8 cellular contexts compared by ENCODE assay signal in genomic region chr19:42253245-42254082, GRCh38. TPM values are rescaled to one million over a fixed set of nuclear protein-coding genes. Genes with fewer than 3 reads are reported as not detected.
DNase-seq lines count a peak whose midpoint lies in the region; ATAC-seq and TF ChIP-seq lines count a peak whose summit lies in the region.

No MANE protein-coding gene starts in this region.

- no peak for TF ChIP-seq CTCF in hepatocyte (IDR thresholded peaks at IDR 0.05; ENCODE audit: poor library complexity)

- ATAC-seq in GM18502 (IDR thresholded peaks at IDR 0.05; ENCODE audit: poor library complexity, unreplicated experiment), result peak; percentile 31
- peak; percentile 21 for ATAC-seq in sciatic nerve
- no peak for ATAC-seq in HG02610 (IDR thresholded peaks at IDR 0.05; ENCODE audit: unreplicated experiment)
- ATAC-seq in HG03354 (IDR thresholded peaks at IDR 0.05; ENCODE audit: poor library complexity, severe bottlenecking, unreplicated experiment), result no peak

- H2AFZ ChIP-seq in hepatocyte, result peak overlapping the region; percentile 63

- peak overlapping the region; percentile 89 for H3K4me3 ChIP-seq in HUES48 (ENCODE audit: low read depth, low read length)
- H3K4me3 ChIP-seq in hepatocyte, result peak overlapping the region; percentile 99

- intact Hi-C loops in sciatic nerve (cut with DNase I), result no loop called here

- H3K9me3 ChIP-seq in HUES48 (ENCODE audit: control insufficient read depth, insufficient read depth, low read length) (no peaks in the 10 kb centered on the region), hepatocyte (ENCODE audit: low read depth) (no peaks in the 10 kb centered on the region)

- H3K79me2 ChIP-seq in hepatocyte, result peaks cover 62% of the 10 kb centered on the region

- peaks cover 44% of the 10 kb centered on the region for H4K20me1 ChIP-seq in hepatocyte (ENCODE audit: insufficient read depth, poor library complexity, severe bottlenecking)

- WGBS in hepatocyte (ENCODE audit: low lambda C conversion rate, missing lambda C conversion rate), result 3% methylated on average over 23 of the region's 71 CpGs

- H3K4me1 ChIP-seq in HUES48 (ENCODE audit: control insufficient read depth, insufficient read depth, low read length) (peaks cover 20% of the 10 kb centered on the region), hepatocyte (ENCODE audit: insufficient read depth) (peaks cover 24% of the 10 kb centered on the region)

- H3K27me3 ChIP-seq in HUES48 (ENCODE audit: control insufficient read depth, insufficient read depth, low read length) (peaks cover 8% of the 10 kb centered on the region), hepatocyte (no peaks in the 10 kb centered on the region)

- DNase-seq in T-helper 1 cell (peak; percentile 48 to 68 (median 59)), anterior cingulate cortex (lab: John Stamatoyannopoulos, UW) (peak in 41 of 58 donors; percentile 29 to 75 (median 54)), hepatocyte (ENCODE audit: low spot score) (peak; percentile 79), sciatic nerve (ENCODE audit: low spot score) (peak; percentile 86)

- H3K9me2 ChIP-seq in hepatocyte (replicated peaks; ENCODE audit: insufficient read depth), result no peaks in the 10 kb centered on the region

- peak overlapping the region; percentile 77 for H3K9ac ChIP-seq in HUES48 (ENCODE audit: low read depth, low read length)

- H3K27ac ChIP-seq in HUES48 (ENCODE audit: low read depth, low read length) (peak overlapping the region; percentile 92), hepatocyte (peak overlapping the region; percentile 100)

- peaks cover 16% of the 10 kb centered on the region for H3K36me3 ChIP-seq in HUES48 (ENCODE audit: control insufficient read depth, insufficient read depth, low read length)
- H3K36me3 ChIP-seq in hepatocyte (replicated peaks; ENCODE audit: insufficient read depth, low read depth), result no peaks in the 10 kb centered on the region

- H3K4me2 ChIP-seq in hepatocyte, result peak overlapping the region; percentile 99

RNA-seq across cellular contexts. Expression of gene ERF, which starts 1.5 kb away (rescaled TPM):
- total RNA-seq in hepatocyte, result 32.6 and 47.1 TPM in 2 replicates
- 20.4 and 24.4 TPM in 2 replicates for polyA plus RNA-seq in hepatocyte
- total RNA-seq in sciatic nerve, result 90.7 TPM

RNA-seq across cellular contexts. Expression of gene GSK3A, which starts 11.1 kb away (rescaled TPM):
- 31.2 and 32.2 TPM in 2 replicates for total RNA-seq in hepatocyte
- polyA plus RNA-seq in hepatocyte, result 36.6 and 38.8 TPM in 2 replicates
- 29.2 TPM for total RNA-seq in sciatic nerve

RNA-seq across cellular contexts. Expression of gene CIC, which starts 15.6 kb away (rescaled TPM):
- total RNA-seq in hepatocyte (14.3 and 17.4 TPM in 2 replicates), sciatic nerve (92.1 TPM)
- 19.3 and 23.2 TPM in 2 replicates for polyA plus RNA-seq in hepatocyte

RNA-seq across cellular contexts. Expression of gene ZNF526, which starts 33.4 kb away (rescaled TPM):
- total RNA-seq in hepatocyte, result 4.9 and 5.1 TPM in 2 replicates
- polyA plus RNA-seq in hepatocyte, result 8.6 and 9.7 TPM in 2 replicates
- 12.1 TPM for total RNA-seq in sciatic nerve

RNA-seq across cellular contexts. Expression of gene DEDD2, which starts 36.0 kb away (rescaled TPM):
- 34.2 and 38.6 TPM in 2 replicates for total RNA-seq in hepatocyte
- 37.8 and 38.6 TPM in 2 replicates for polyA plus RNA-seq in hepatocyte
- total RNA-seq in sciatic nerve, result 21.8 TPM

Comparison
In these comparisons a context has a peak if more than half of its experiments do, and no peak if none do; other contexts are left out.
1. ATAC-seq: peak in GM18502 (single experiment) and sciatic nerve (single experiment); none in HG02610 (single experiment) and HG03354 (single experiment).
2. Peak in every context shown above with its lines, with median percentiles within 50 percentile points of each other: DNase-seq.